ENCODE assay signal across 15 cellular contexts in the genomic region with DNA sequence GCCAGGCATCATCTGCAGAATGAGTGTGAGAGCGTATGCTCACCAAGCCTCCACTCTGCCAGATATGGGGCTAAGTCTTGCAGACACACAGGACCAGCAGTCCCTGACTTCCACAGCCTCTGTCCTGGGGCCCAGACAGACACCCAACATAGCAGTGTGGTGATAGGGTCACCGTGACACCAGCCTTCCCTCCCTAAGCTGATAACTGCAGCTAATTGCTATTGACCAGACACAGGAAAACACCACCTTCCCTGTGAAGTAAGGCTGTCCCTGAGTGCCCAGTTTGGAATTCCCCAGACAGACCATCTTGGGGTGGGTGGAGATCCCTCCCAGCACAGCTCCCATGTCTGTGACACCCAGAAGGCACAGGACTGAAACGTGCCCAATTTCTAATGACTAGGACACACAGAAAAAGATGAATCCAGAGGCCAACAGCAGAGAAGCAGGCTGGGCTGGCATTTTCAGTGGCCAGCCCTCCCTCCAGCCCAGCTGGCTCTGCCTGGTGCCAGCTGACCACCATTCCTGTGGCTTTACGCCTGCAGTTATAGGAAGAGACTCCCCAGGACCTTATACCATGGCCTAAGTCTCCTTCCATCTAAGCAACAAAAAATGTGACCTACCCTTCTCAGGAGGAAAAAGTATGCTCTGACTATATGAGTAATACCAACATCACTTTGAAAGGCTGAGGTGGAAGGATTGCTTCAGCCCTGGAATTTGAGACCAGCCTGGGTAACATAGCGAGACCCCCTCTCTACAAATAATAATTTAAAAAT. TPM values are rescaled to one million over a fixed set of nuclear protein-coding genes. Genes with fewer than 3 reads are reported as not detected.
DNase-seq lines count a peak whose midpoint lies in the region; ATAC-seq and TF ChIP-seq lines count a peak whose summit lies in the region.
"Had no signal": no experiment of that assay in that cellular context is flagged by ENCODE, and none has a peak within 500 bp of the region (broad histone marks: within the 10 kb centered on the region; RNA-seq: fewer than 3 reads in every experiment).

No MANE protein-coding gene starts in this region.

- H2BK5ac ChIP-seq in mesenchymal stem cell (ENCODE audit: low read depth, low read length, poor library complexity, severe bottlenecking): no peak overlapping the region

- peaks cover 27% of the 10 kb centered on the region for H3K4me1 ChIP-seq in mesenchymal stem cell (ENCODE audit: control insufficient read depth, insufficient read depth, low read depth, low read length)
- H3K4me1 ChIP-seq in upper lobe of left lung: no peaks in the 10 kb centered on the region
- H3K4me1 ChIP-seq: vagina had no signal

- no peak overlapping the region for H2BK12ac ChIP-seq in mesenchymal stem cell (ENCODE audit: low read length in 2 of 2)

- H3K79me1 ChIP-seq in mesenchymal stem cell (replicated peaks; ENCODE audit: low read length, poor library complexity, severe bottlenecking): no peaks in the 10 kb centered on the region

- no peak overlapping the region for H2BK15ac ChIP-seq in mesenchymal stem cell (ENCODE audit: low read depth, poor library complexity, severe bottlenecking)

- peak; percentile 88 for DNase-seq in AG08395 (ENCODE audit: low spot score)
- peak; percentile 92 for DNase-seq in HS-27A (ENCODE audit: low read depth)
- peak; percentile 19 for DNase-seq in amniotic stem cell (lab: John Stamatoyannopoulos, UW)
- peak; percentile 14 for DNase-seq in mesenchymal stem cell
- no peak for DNase-seq in NCI-H2171 (lab: John Stamatoyannopoulos, UW)
- no peak for DNase-seq in GOT3 (lab: John Stamatoyannopoulos, UW)
- DNase-seq in iPS-NIHi11 (ENCODE audit: low spot score): no peak
- no peak for DNase-seq in upper lobe of left lung
- DNase-seq: DND-41; NCI-H187; NCI-H69; stimulated activated CD4-positive, alpha-beta T cell treated with anti-CD3 and anti-CD28 coated beads, Interleukin-2, amount 100 ng/mL, for 48 hours; WERI-Rb-1 had no signal

- no peak overlapping the region for H4K91ac ChIP-seq in mesenchymal stem cell (ENCODE audit: low read length)

- H3K4me2 ChIP-seq in mesenchymal stem cell (ENCODE audit: low read length, poor library complexity, severe bottlenecking): no peak overlapping the region
- H3K4me2 ChIP-seq: KMS-11 had no signal

- no peak overlapping the region for H2BK120ac ChIP-seq in mesenchymal stem cell (ENCODE audit: low read depth, low read length)

- H2AFZ ChIP-seq in mesenchymal stem cell (ENCODE audit: low read depth, low read length): no peak overlapping the region

- H3K9ac ChIP-seq in mesenchymal stem cell (ENCODE audit: low read length): no peak overlapping the region
- H3K9ac ChIP-seq: KMS-11 had no signal

- no peak overlapping the region for H3K23ac ChIP-seq in mesenchymal stem cell (ENCODE audit: low read length in 2 of 2)

- H3K14ac ChIP-seq in mesenchymal stem cell (ENCODE audit: low read length in 2 of 2): no peak overlapping the region

- H3K27ac ChIP-seq in mesenchymal stem cell (ENCODE audit: low read length, poor library complexity, severe bottlenecking) (peak overlapping the region; percentile 67), upper lobe of left lung (no peak overlapping the region)
- H3K27ac ChIP-seq: KMS-11, vagina, WERI-Rb-1 had no signal

- 78% methylated on average over 3 of the region's 5 CpGs for WGBS in mesenchymal stem cell
- 75 to 100% methylated on average over 2 to 5 of the region's 5 CpGs for WGBS in upper lobe of left lung, 2 donors

- H3K9me3 ChIP-seq in mesenchymal stem cell (ENCODE audit: control insufficient read depth, low read length) (peaks cover 6% of the 10 kb centered on the region), upper lobe of left lung (no peaks in the 10 kb centered on the region)
- H3K9me3 ChIP-seq: vagina had no signal

- no peak overlapping the region for H4K8ac ChIP-seq in mesenchymal stem cell (ENCODE audit: low read length)

- H3K4me3 ChIP-seq in mesenchymal stem cell (ENCODE audit: insufficient read depth in 1 of 2, low read depth in 1 of 2, low read length in 2 of 2): no peak overlapping the region
- no peak overlapping the region for H3K4me3 ChIP-seq in upper lobe of left lung
- H3K4me3 ChIP-seq: vagina had no signal

- TF ChIP-seq EP300 in upper lobe of left lung (IDR thresholded peaks at IDR 0.05): no peak

- TF ChIP-seq CTCF in upper lobe of left lung (IDR thresholded peaks at IDR 0.05): no peak

- peaks cover 7 to 28% of the 10 kb centered on the region in 2 experiments for H3K36me3 ChIP-seq in mesenchymal stem cell (ENCODE audit: control insufficient read depth in 1 of 2, insufficient read depth in 2 of 2, low read depth in 1 of 2, low read length in 2 of 2)
- H3K36me3 ChIP-seq in upper lobe of left lung: peaks cover 0 to 22% (median 8%) of the 10 kb centered on the region in 4 donors
- H3K36me3 ChIP-seq: vagina, WERI-Rb-1 had no signal

- no peak overlapping the region for H3K18ac ChIP-seq in mesenchymal stem cell (ENCODE audit: low read depth in 1 of 2, low read length in 2 of 2)

- no peaks in the 10 kb centered on the region for H3K27me3 ChIP-seq in mesenchymal stem cell (ENCODE audit: control insufficient read depth in 1 of 2, insufficient read depth in 1 of 2, low read length in 2 of 2)
- no peaks in the 10 kb centered on the region for H3K27me3 ChIP-seq in upper lobe of left lung
- H3K27me3 ChIP-seq: vagina had no signal

- TF ChIP-seq POLR2A in upper lobe of left lung (IDR thresholded peaks at IDR 0.05): no peak

- no peak overlapping the region for H3K4ac ChIP-seq in mesenchymal stem cell (ENCODE audit: low read depth in 1 of 2, low read length in 2 of 2)

- H2AK5ac ChIP-seq in mesenchymal stem cell (ENCODE audit: low read length, severe bottlenecking): peak overlapping the region; percentile 1

- no peak for ATAC-seq in upper lobe of left lung (ENCODE audit: low FRiP score in 2 of 2)

RNA-seq across cellular contexts. Expression of a gene that starts 30.3 kb away (rescaled TPM):
- 13.9 TPM for polyA plus RNA-seq in mesenchymal stem cell (2013, experiment 1 of 2)
- 12.1 TPM for polyA plus RNA-seq in mesenchymal stem cell (2013, experiment 2 of 2)
- total RNA-seq in upper lobe of left lung: 10 to 100 TPM; 19.2 to 68.1 (median 30.7) TPM

RNA-seq across cellular contexts. Expression of a gene that starts 30.5 kb away (rescaled TPM):
- 7.1 TPM for polyA plus RNA-seq in mesenchymal stem cell (2013, experiment 1 of 2)
- 7.2 TPM for polyA plus RNA-seq in mesenchymal stem cell (2013, experiment 2 of 2)
- total RNA-seq in upper lobe of left lung: 10 to 100 TPM in 3 of 6 donors, 1 to 10 TPM in 3; 6.3 to 17.1 (median 9.8) TPM

RNA-seq across cellular contexts. Expression of a gene that starts 36.0 kb away (rescaled TPM):
- 0.23 TPM for polyA plus RNA-seq in mesenchymal stem cell (2013, experiment 1 of 2)
- polyA plus RNA-seq in mesenchymal stem cell (2013, experiment 2 of 2): 0.25 TPM
- 10 to 100 TPM in 4 of 6 donors, 1 to 10 TPM in 2; 1.5 to 46.2 (median 11.4) TPM for total RNA-seq in upper lobe of left lung

RNA-seq across cellular contexts. Expression of a gene that starts 36.5 kb away (rescaled TPM):
- 40.1 TPM for polyA plus RNA-seq in mesenchymal stem cell (2013, experiment 1 of 2)
- polyA plus RNA-seq in mesenchymal stem cell (2013, experiment 2 of 2): 35.1 TPM
- total RNA-seq in upper lobe of left lung: 100 to 1,000 TPM in 1 of 6 donors, 10 to 100 TPM in 5; 54.2 to 134 (median 72.9) TPM

Comparison
In these comparisons a context has a peak if more than half of its experiments do, and no peak if none do; other contexts are left out.
1. DNase-seq: peak in AG08395 (single experiment), HS-27A (single experiment), amniotic stem cell (single experiment) and mesenchymal stem cell (single experiment); none in NCI-H2171 (single experiment), GOT3 (single experiment), iPS-NIHi11 (single experiment) and upper lobe of left lung (0 of 2).